1 cellular context compared by ENCODE assay signal in genomic region chr18:23138470-23138869, GRCh38.
TF ChIP-seq lines count a peak whose summit lies in the region.

No MANE protein-coding gene starts in this region.

TF ChIP-seq in GM23338, 12 proteins besides CTCF, POLR2A, EP300 and RAD21 (continued from another document):
- TF ChIP-seq ZNF462 (CRISPR knock-in tag; IDR thresholded peaks at IDR 0.05) (no peak), STAT1 (IDR thresholded peaks at IDR 0.05; ENCODE audit: unreplicated experiment) (no peak)
TF ChIP-seq in GM23338: peak in this region for 0.
